9 cellular contexts compared by ENCODE assay signal in the genomic region with DNA sequence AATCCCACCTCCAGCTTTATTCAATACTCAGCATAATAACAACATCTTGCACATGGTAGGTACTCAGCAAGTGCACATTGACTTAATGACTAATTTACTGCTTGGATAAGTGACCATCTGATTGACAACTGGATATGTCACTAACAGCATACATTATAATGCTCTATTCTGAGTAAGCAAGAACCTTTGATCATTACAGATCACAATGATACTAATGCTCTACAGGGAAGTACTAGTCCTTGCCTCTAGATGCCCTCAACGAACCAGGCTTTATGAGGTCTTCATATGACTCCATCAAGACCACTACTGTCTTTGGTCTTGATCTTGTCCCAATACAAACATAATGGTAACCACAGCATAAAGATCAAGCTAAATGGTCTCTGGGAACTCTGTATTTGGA.
DNase-seq lines count a peak whose midpoint lies in the region; ATAC-seq, FAIRE-seq and TF ChIP-seq lines count a peak whose summit lies in the region.
"Had no signal": no experiment of that assay in that cellular context is flagged by ENCODE, and none has a peak within 500 bp of the region (broad histone marks: within the 10 kb centered on the region; RNA-seq: fewer than 3 reads in every experiment).

No MANE protein-coding gene starts in this region.

- intact Hi-C loops in GM12878 (cut with micrococcal nuclease; ENCODE audit: unreplicated experiment) = loop anchor here (5.0 kb wide), 1 partner anchor 301 kb away; the partner anchor contains the start of gene JRKL

- H4K20me1 ChIP-seq in GM12878 (ENCODE audit: control insufficient read depth, insufficient read depth) = no peaks in the 10 kb centered on the region; the same call in 1 of the 2 replicates

- H3K4me3 ChIP-seq in GM12878 = no peak overlapping the region
- H3K4me3 ChIP-seq: ovary had no signal

- ATAC-seq in GM12878 = peak; percentile 83

- H3K9ac ChIP-seq in GM12878 (ENCODE audit: control insufficient read depth, insufficient read depth, low read length) = no peak overlapping the region

- peak; percentile 21 to 50 (median 40); a peak in 5 of 6 replicates for TF ChIP-seq CTCF in GM12878 (IDR thresholded peaks at IDR 0.05 in 2 of 3, conservative IDR thresholded peaks at IDR 0.05 in 1 of 3; ENCODE audit: control insufficient read depth in 2 of 3, extremely low read depth in 1 of 3, insufficient read depth in 1 of 3, low read depth in 3 of 3, low read length in 3 of 3)
- TF ChIP-seq CTCF in type B pancreatic cell (conservative IDR thresholded peaks at IDR 0.05) = no peak

- in situ Hi-C loops in GM12878 (cut with MboI) = no loop called here

- RAD21 ChIA-PET in GM12878 (lab: Charles Lee; ENCODE audit: unreplicated experiment) = interaction anchor here (0.8 to 3.5 kb wide), 7 partner anchors 20 to 303 kb away, joined by 3 to 49 read pairs (median 4); partner anchors contain the start of gene MAML2

- H3K36me3 ChIP-seq in GM12878 (ENCODE audit: control insufficient read depth in 2 of 2, insufficient read depth in 2 of 2, low read length in 1 of 2) = peaks cover 5 to 6% of the 10 kb centered on the region in 2 experiments
- H3K36me3 ChIP-seq: ovary had no signal

- no peaks in the 10 kb centered on the region for H3K9me3 ChIP-seq in GM12878 (replicated peaks; ENCODE audit: control insufficient read depth, insufficient read depth, low read length)
- H3K9me3 ChIP-seq: ovary had no signal

- no peak for TF ChIP-seq EP300 in GM12878 (IDR thresholded peaks at IDR 0.05; ENCODE audit: borderline replicate concordance in 1 of 2, control insufficient read depth in 1 of 2, low read depth in 2 of 2, low read length in 2 of 2)

- FAIRE-seq in HTR-8/SVneo (lab: Jason Lieb, UNC) = peak; percentile 60
- FAIRE-seq in GM12878 (lab: Jason Lieb, UNC) = no peak
- no peak for FAIRE-seq in urothelium cell line (lab: Jason Lieb, UNC)

- no peaks in the 10 kb centered on the region for H3K9me3 Mint-ChIP-seq in activated naive CD4-positive, alpha-beta T cell treated with anti-CD3 and anti-CD28 coated beads, Interleukin-2, amount 10 ng/mL, durations not matched to agents 7 days and 5 days
- H3K9me3 Mint-ChIP-seq in type B pancreatic cell = no peaks in the 10 kb centered on the region

- DNase-seq in activated naive CD4-positive, alpha-beta T cell treated with anti-CD3 and anti-CD28 coated beads, Interleukin-2, amount 10 ng/mL, durations not matched to agents 7 days and 5 days = peak; percentile 34
- no peak for DNase-seq in activated naive CD4-positive, alpha-beta T cell treated with Interleukin-2 at 50 U/mL for 16 hours
- DNase-seq in HTR-8/SVneo (ENCODE audit: insufficient read length, low spot score) = no peak
- DNase-seq in GM12878 (ENCODE audit: low read depth, low spot score) = no peak
- no peak for DNase-seq in type B pancreatic cell (ENCODE audit: extremely low spot score, unreplicated experiment)
- no peak for DNase-seq in NCI-H1105 treated with DMSO at 0.1 percent for 48 hours (lab: John Stamatoyannopoulos, UW)
- DNase-seq in urothelium cell line (ENCODE audit: low spot score) = no peak
- DNase-seq in amniotic stem cell (lab: John Stamatoyannopoulos, UW) = no peak
- DNase-seq: ovary had no signal

- peaks cover 54% of the 10 kb centered on the region for H3K36me3 Mint-ChIP-seq in activated naive CD4-positive, alpha-beta T cell treated with anti-CD3 and anti-CD28 coated beads, Interleukin-2, amount 10 ng/mL, durations not matched to agents 7 days and 5 days
- H3K36me3 Mint-ChIP-seq in type B pancreatic cell = peaks cover 41% of the 10 kb centered on the region

- no peak overlapping the region for H3K4me3 Mint-ChIP-seq in activated naive CD4-positive, alpha-beta T cell treated with anti-CD3 and anti-CD28 coated beads, Interleukin-2, amount 10 ng/mL, durations not matched to agents 7 days and 5 days
- no peak overlapping the region for H3K4me3 Mint-ChIP-seq in type B pancreatic cell

- no peak overlapping the region for H2AFZ ChIP-seq in GM12878 (ENCODE audit: control insufficient read depth, low read depth, low read length)

- peaks cover 5% of the 10 kb centered on the region for H3K4me1 Mint-ChIP-seq in activated naive CD4-positive, alpha-beta T cell treated with anti-CD3 and anti-CD28 coated beads, Interleukin-2, amount 10 ng/mL, durations not matched to agents 7 days and 5 days
- peaks cover 47% of the 10 kb centered on the region for H3K4me1 Mint-ChIP-seq in type B pancreatic cell (ENCODE audit: unreplicated experiment)

- no peak overlapping the region for H3K27ac Mint-ChIP-seq in activated naive CD4-positive, alpha-beta T cell treated with anti-CD3 and anti-CD28 coated beads, Interleukin-2, amount 10 ng/mL, durations not matched to agents 7 days and 5 days
- peak overlapping the region; percentile 6 for H3K27ac Mint-ChIP-seq in type B pancreatic cell

- POLR2A ChIA-PET in GM12878 (lab: Charles Lee) = no interaction called here

- H3K27ac ChIP-seq in GM12878 (ENCODE audit: control insufficient read depth, insufficient read depth) = no peak overlapping the region
- H3K27ac ChIP-seq: ovary had no signal

- 54% methylated on average over 1 of the region's 1 CpG for WGBS in GM12878 (ENCODE audit: insufficient coverage, insufficient replicate concordance, low lambda C conversion rate, missing lambda C conversion rate)

- TF ChIP-seq RAD21 in GM12878 (IDR thresholded peaks at IDR 0.05; ENCODE audit: insufficient read depth, low read depth, low read length) = peak; percentile 82

- peaks cover 1% of the 10 kb centered on the region; the same call in 1 of the 2 replicates for H3K79me2 ChIP-seq in GM12878 (ENCODE audit: control insufficient read depth, insufficient read depth, low read length)

- SMC1A ChIA-PET in GM12878 (lab: Charles Lee; ENCODE audit: uncharacterized antibody, unreplicated experiment) = interaction anchor here (0.7 to 8.5 kb wide), 9 partner anchors 10 to 333 kb away, joined by 3 to 62 read pairs (median 4); partner anchors contain the start of genes CCDC82 and MAML2

- no peak for TF ChIP-seq POLR2A in GM12878 (IDR thresholded peaks at IDR 0.05; ENCODE audit: low read depth, low read length)

- H3K27me3 ChIP-seq in GM12878 (replicated peaks in 1 of 2; ENCODE audit: control insufficient read depth in 2 of 2, insufficient read depth in 2 of 2, low read length in 1 of 2) = no peaks in the 10 kb centered on the region
- H3K27me3 ChIP-seq: ovary had no signal

- no peaks in the 10 kb centered on the region for H3K4me1 ChIP-seq in GM12878 (ENCODE audit: control insufficient read depth, insufficient read depth, low read length)

- H3K4me2 ChIP-seq in GM12878 (ENCODE audit: control insufficient read depth, insufficient read depth) = no peak overlapping the region

- CTCF ChIA-PET in activated naive CD4-positive, alpha-beta T cell treated with anti-CD3 and anti-CD28 coated beads, Interleukin-2, amount 10 ng/mL, durations not matched to agents 7 days and 5 days (lab: Charles Lee) = interaction anchor here (0.7 to 5.4 kb wide), 13 partner anchors 28 to 334 kb away, joined by 3 to 47 read pairs (median 3); partner anchors contain the start of gene MAML2
- CTCF ChIA-PET in GM12878 (lab: Yijun Ruan, JAX) = interaction anchor here (0.7 to 6.5 kb wide), 16 partner anchors 10 to 305 kb away, joined by 3 to 67 read pairs (median 3); partner anchors contain the start of gene MAML2

- no TSS peak for BruUV-seq in GM12878 (replicated peaks; lab: Mats Ljungman, UMichigan)

- no peaks in the 10 kb centered on the region for H3K27me3 Mint-ChIP-seq in activated naive CD4-positive, alpha-beta T cell treated with anti-CD3 and anti-CD28 coated beads, Interleukin-2, amount 10 ng/mL, durations not matched to agents 7 days and 5 days
- H3K27me3 Mint-ChIP-seq in type B pancreatic cell = no peaks in the 10 kb centered on the region

TF ChIP-seq in GM12878, 131 proteins besides CTCF, POLR2A, EP300 and RAD21 (continues in another document):
- TF ChIP-seq CBX5 (IDR thresholded peaks at IDR 0.05; ENCODE audit: low read depth) = no peak
- no peak for TF ChIP-seq ASH2L (IDR thresholded peaks at IDR 0.05; ENCODE audit: borderline replicate concordance, low read depth)
- no peak for TF ChIP-seq BRCA1 (IDR thresholded peaks at IDR 0.05; ENCODE audit: low read depth, low read length)
- TF ChIP-seq SREBF1 (IDR thresholded peaks at IDR 0.05; ENCODE audit: low read length) = no peak
- TF ChIP-seq NKRF (conservative IDR thresholded peaks at IDR 0.05) = no peak
- TF ChIP-seq HDAC6 (IDR thresholded peaks at IDR 0.05; ENCODE audit: unreplicated experiment) = no peak
- TF ChIP-seq PKNOX1 (IDR thresholded peaks at IDR 0.05) = peak; percentile 53
- TF ChIP-seq SMC3 (IDR thresholded peaks at IDR 0.05; ENCODE audit: borderline replicate concordance, low read length) = peak; percentile 43; the same call in 1 of the 2 replicates
- TF ChIP-seq CREB1 (IDR thresholded peaks at IDR 0.05; ENCODE audit: low read depth) = no peak
